ENCODE assay signal across 13 cellular contexts in the genomic region with DNA sequence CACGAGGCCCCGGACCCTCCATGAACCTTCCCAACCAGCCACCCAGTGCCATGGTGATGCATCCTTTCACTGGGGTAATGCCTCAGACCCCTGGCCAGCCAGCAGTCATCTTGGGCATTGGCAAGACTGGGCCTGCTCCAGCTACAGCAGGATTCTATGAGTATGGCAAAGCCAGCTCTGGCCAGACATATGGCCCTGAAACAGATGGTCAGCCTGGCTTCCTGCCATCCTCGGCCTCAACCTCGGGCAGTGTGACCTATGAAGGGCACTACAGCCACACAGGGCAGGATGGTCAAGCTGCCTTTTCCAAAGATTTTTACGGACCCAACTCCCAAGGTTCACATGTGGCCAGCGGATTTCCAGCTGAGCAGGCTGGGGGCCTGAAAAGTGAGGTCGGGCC.
DNase-seq lines count a peak whose midpoint lies in the region; ATAC-seq and TF ChIP-seq lines count a peak whose summit lies in the region.
"Had no signal": no experiment of that assay in that cellular context is flagged by ENCODE, and none has a peak within 500 bp of the region (broad histone marks: within the 10 kb centered on the region; RNA-seq: fewer than 3 reads in every experiment).

No MANE protein-coding gene starts in this region.

- WGBS in IMR-90 (ENCODE audit: extremely low coverage in 2 of 2, insufficient read length in 1 of 2), 2 experiments: 73% methylated on average over 5 of the region's 7 CpGs; no CpG with 5 or more reads in 1 of the 2 experiments
- WGBS in psoas muscle, 3 donors: 40 to 64% (median 49%) methylated on average over 7 of the region's 7 CpGs

- POLR2A ChIA-PET in IMR-90 (lab: Charles Lee; ENCODE audit: unreplicated experiment): no interaction called here

- H2BK20ac ChIP-seq in IMR-90 (ENCODE audit: low read depth, low read length): no peak overlapping the region

- no peak overlapping the region for H3K56ac ChIP-seq in IMR-90 (ENCODE audit: extremely low read depth, insufficient read depth, low read length)

- H2AFZ ChIP-seq in IMR-90 (replicated peaks; ENCODE audit: low read length, poor library complexity): peak overlapping the region; percentile 6
- H2AFZ ChIP-seq: GM23248 had no signal

- no peak for TF ChIP-seq CTCF in IMR-90 (conservative IDR thresholded peaks at IDR 0.05; ENCODE audit: low read depth, low read length)
- TF ChIP-seq CTCF in left ventricle myocardium inferior (IDR thresholded peaks at IDR 0.05; ENCODE audit: borderline replicate concordance): no peak
- no peak for TF ChIP-seq CTCF in psoas muscle (IDR thresholded peaks at IDR 0.05)

- dilution Hi-C loops in IMR-90 (cut with HindIII; ENCODE audit: low sequenced_read_pairs, unreplicated experiment): no loop called here

- H3K14ac ChIP-seq in IMR-90 (replicated peaks; ENCODE audit: low read depth, low read length): no peak overlapping the region

- in situ Hi-C loops in IMR-90 (cut with MboI; ENCODE audit: low sequenced_read_pairs): no loop called here

- CTCF ChIA-PET in IMR-90 (lab: Yijun Ruan, JAX): interaction anchor here (0.7 kb wide), 1 partner anchor 18 kb away, joined by 3 read pairs; no protein-coding TSS in a partner anchor

- no peak overlapping the region for H3K4me2 ChIP-seq in IMR-90 (ENCODE audit: low read depth, low read length)

- DNase-seq in IMR-90 (no peak), SHP77 treated with DMSO at 0.1 percent for 48 hours (lab: John Stamatoyannopoulos, UW) (peak; percentile 10), left ventricle myocardium inferior (no peak), psoas muscle (peak; percentile 29 to 75), amygdala (lab: John Stamatoyannopoulos, UW) (no peak)
- DNase-seq: CD4-positive, alpha-beta T cell; DMS79; GM23248; KBM-7; NCI-H446; SIG-M5 had no signal

- TF ChIP-seq POLR2A in IMR-90 (IDR thresholded peaks at IDR 0.05; ENCODE audit: low read depth, low read length): no peak

- no peaks in the 10 kb centered on the region for H3K9me3 ChIP-seq in IMR-90 (ENCODE audit: control insufficient read depth, insufficient read depth, low read length)
- H3K9me3 ChIP-seq in left ventricle myocardium inferior (replicated peaks): no peaks in the 10 kb centered on the region
- H3K9me3 ChIP-seq in psoas muscle: no peaks in the 10 kb centered on the region

- H3K4me3 ChIP-seq in IMR-90 (ENCODE audit: insufficient read depth, low read depth, low read length) (no peak overlapping the region), left ventricle myocardium inferior (peak overlapping the region; percentile 7), psoas muscle (no peak overlapping the region)
- H3K4me3 ChIP-seq: GM23248 had no signal

- no peak overlapping the region for H3K18ac ChIP-seq in IMR-90 (ENCODE audit: low read depth, low read length)

- H3K4ac ChIP-seq in IMR-90 (ENCODE audit: low read depth, low read length): no peak overlapping the region

- no peak for TF ChIP-seq RAD21 in IMR-90 (IDR thresholded peaks at IDR 0.05; ENCODE audit: low read length)

- H4K8ac ChIP-seq in IMR-90 (ENCODE audit: low read depth in 2 of 2, low read length in 2 of 2): no peak overlapping the region

- no peak overlapping the region for H2BK120ac ChIP-seq in IMR-90 (ENCODE audit: low read depth, low read length)

- no peak overlapping the region for H2BK5ac ChIP-seq in IMR-90 (ENCODE audit: low read depth, low read length, poor library complexity, severe bottlenecking)

- no peaks in the 10 kb centered on the region for H3K36me3 ChIP-seq in IMR-90 (ENCODE audit: control insufficient read depth, insufficient read depth, low read length)
- peaks cover 12% of the 10 kb centered on the region for H3K36me3 ChIP-seq in left ventricle myocardium inferior
- peaks cover 0 to 29% of the 10 kb centered on the region in 2 donors for H3K36me3 ChIP-seq in psoas muscle (ENCODE audit: insufficient read depth in 1 of 2, low read depth in 1 of 2)

- no peak overlapping the region for H3K23ac ChIP-seq in IMR-90 (ENCODE audit: low read depth, low read length)

- ATAC-seq in IMR-90 (ENCODE audit: low read depth): no peak
- ATAC-seq in psoas muscle: peak; percentile 32 to 67 (median 42)
- no peak for ATAC-seq in esophagus mucosa
- ATAC-seq in GM18511 (IDR thresholded peaks at IDR 0.05; ENCODE audit: unreplicated experiment): no peak

- no peaks in the 10 kb centered on the region for H4K20me1 ChIP-seq in IMR-90 (ENCODE audit: insufficient read depth, low read length)

- no peaks in the 10 kb centered on the region for H3K9me1 ChIP-seq in IMR-90 (ENCODE audit: insufficient read depth, low read length)

- H3K79me1 ChIP-seq in IMR-90 (ENCODE audit: low read depth in 1 of 2, low read length in 2 of 2): no peaks in the 10 kb centered on the region

- H2AK9ac ChIP-seq in IMR-90 (replicated peaks; ENCODE audit: low read depth, low read length, poor library complexity): no peak overlapping the region

- no peak overlapping the region for H2AK5ac ChIP-seq in IMR-90 (ENCODE audit: low read depth, low read length)

- H4K5ac ChIP-seq in IMR-90 (ENCODE audit: low read depth, low read length): no peak overlapping the region

- H2BK15ac ChIP-seq in IMR-90 (ENCODE audit: low read depth, low read length): no peak overlapping the region

- H3K27me3 ChIP-seq in IMR-90 (ENCODE audit: control insufficient read depth, insufficient read depth, low read length) (peaks cover 21% of the 10 kb centered on the region), left ventricle myocardium inferior (ENCODE audit: low read depth) (no peaks in the 10 kb centered on the region), psoas muscle (ENCODE audit: insufficient read depth in 3 of 3, low read length in 2 of 3) (no peaks in the 10 kb centered on the region)

- H3K27ac ChIP-seq in IMR-90 (ENCODE audit: insufficient read depth, low read length) (no peak overlapping the region), left ventricle myocardium inferior (replicated peaks) (peak overlapping the region; percentile 85), psoas muscle (peak overlapping the region; percentile 72)
- H3K27ac ChIP-seq: GM23248 had no signal

- no TSS peak for BruUV-seq in IMR-90 (replicated peaks; lab: Mats Ljungman, UMichigan)

- intact Hi-C loops in IMR-90 (cut with micrococcal nuclease) (no loop called here), left ventricle myocardium inferior (cut with micrococcal nuclease) (no loop called here), psoas muscle (cut with DNase I) (loop anchor here in 1 of 2 donors (5.0 kb wide), 1 partner anchor 34 kb away; no protein-coding TSS in a partner anchor)

- H3K9ac ChIP-seq in IMR-90 (ENCODE audit: low read depth, low read length): no peak overlapping the region
- H3K9ac ChIP-seq: GM23248 had no signal

- H3K4me1 ChIP-seq in IMR-90 (ENCODE audit: control insufficient read depth, insufficient read depth, low read length): peaks cover 2% of the 10 kb centered on the region; the same call in 1 of the 2 replicates
- H3K4me1 ChIP-seq in left ventricle myocardium inferior: peaks cover 100% of the 10 kb centered on the region
- H3K4me1 ChIP-seq in psoas muscle: peaks cover 55% of the 10 kb centered on the region

- no peak overlapping the region for H4K91ac ChIP-seq in IMR-90 (ENCODE audit: insufficient read depth, low read depth, low read length)

TF ChIP-seq in IMR-90, 13 proteins besides CTCF, POLR2A, EP300 and RAD21:
- TF ChIP-seq, protein P1, sequence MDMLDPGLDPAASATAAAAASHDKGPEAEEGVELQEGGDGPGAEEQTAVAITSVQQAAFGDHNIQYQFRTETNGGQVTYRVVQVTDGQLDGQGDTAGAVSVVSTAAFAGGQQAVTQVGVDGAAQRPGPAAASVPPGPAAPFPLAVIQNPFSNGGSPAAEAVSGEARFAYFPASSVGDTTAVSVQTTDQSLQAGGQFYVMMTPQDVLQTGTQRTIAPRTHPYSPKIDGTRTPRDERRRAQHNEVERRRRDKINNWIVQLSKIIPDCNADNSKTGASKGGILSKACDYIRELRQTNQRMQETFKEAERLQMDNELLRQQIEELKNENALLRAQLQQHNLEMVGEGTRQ (IDR thresholded peaks at IDR 0.05; ENCODE audit: low read depth, low read length): no peak
- no peak for TF ChIP-seq FOS (IDR thresholded peaks at IDR 0.05; ENCODE audit: low read depth, low read length)
- TF ChIP-seq CHD1 (IDR thresholded peaks at IDR 0.05; ENCODE audit: low read depth, low read length): no peak
- no peak for TF ChIP-seq NFE2L2 (IDR thresholded peaks at IDR 0.05; ENCODE audit: low read depth, low read length)
- TF ChIP-seq MXI1 (IDR thresholded peaks at IDR 0.05; ENCODE audit: borderline replicate concordance, low read depth, low read length): no peak
- TF ChIP-seq RCOR1 (IDR thresholded peaks at IDR 0.05; ENCODE audit: insufficient replicate concordance, low read length): no peak
- TF ChIP-seq RFX5 (IDR thresholded peaks at IDR 0.05; ENCODE audit: low read depth, low read length): no peak
- TF ChIP-seq MAZ (IDR thresholded peaks at IDR 0.05; ENCODE audit: borderline replicate concordance, low read depth, low read length): no peak
- no peak for TF ChIP-seq MAFK (IDR thresholded peaks at IDR 0.05; ENCODE audit: low read depth, low read length)
- no peak for TF ChIP-seq CEBPB (IDR thresholded peaks at IDR 0.05; ENCODE audit: low read depth, low read length)
- no peak for TF ChIP-seq SMC3 (IDR thresholded peaks at IDR 0.05; ENCODE audit: low read depth, low read length)
- TF ChIP-seq BHLHE40 (IDR thresholded peaks at IDR 0.05; ENCODE audit: low read depth, low read length): no peak
- TF ChIP-seq, protein P2, sequence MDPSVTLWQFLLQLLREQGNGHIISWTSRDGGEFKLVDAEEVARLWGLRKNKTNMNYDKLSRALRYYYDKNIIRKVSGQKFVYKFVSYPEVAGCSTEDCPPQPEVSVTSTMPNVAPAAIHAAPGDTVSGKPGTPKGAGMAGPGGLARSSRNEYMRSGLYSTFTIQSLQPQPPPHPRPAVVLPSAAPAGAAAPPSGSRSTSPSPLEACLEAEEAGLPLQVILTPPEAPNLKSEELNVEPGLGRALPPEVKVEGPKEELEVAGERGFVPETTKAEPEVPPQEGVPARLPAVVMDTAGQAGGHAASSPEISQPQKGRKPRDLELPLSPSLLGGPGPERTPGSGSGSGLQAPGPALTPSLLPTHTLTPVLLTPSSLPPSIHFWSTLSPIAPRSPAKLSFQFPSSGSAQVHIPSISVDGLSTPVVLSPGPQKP (IDR thresholded peaks at IDR 0.05; ENCODE audit: borderline replicate concordance, low read depth, low read length): no peak

Comparison
In these comparisons a context has a peak if more than half of its experiments do, and no peak if none do; other contexts are left out.
1. ATAC-seq: peak in psoas muscle (4 of 4); none in IMR-90 (single experiment), esophagus mucosa (single experiment) and GM18511 (single experiment).
2. DNase-seq: peak in SHP77 treated with DMSO at 0.1 percent for 48 hours (single experiment) and psoas muscle (2 of 2); none in IMR-90 (single experiment), left ventricle myocardium inferior (single experiment) and amygdala (0 of 56).